8 cellular contexts compared by ENCODE assay signal in the genomic region with DNA sequence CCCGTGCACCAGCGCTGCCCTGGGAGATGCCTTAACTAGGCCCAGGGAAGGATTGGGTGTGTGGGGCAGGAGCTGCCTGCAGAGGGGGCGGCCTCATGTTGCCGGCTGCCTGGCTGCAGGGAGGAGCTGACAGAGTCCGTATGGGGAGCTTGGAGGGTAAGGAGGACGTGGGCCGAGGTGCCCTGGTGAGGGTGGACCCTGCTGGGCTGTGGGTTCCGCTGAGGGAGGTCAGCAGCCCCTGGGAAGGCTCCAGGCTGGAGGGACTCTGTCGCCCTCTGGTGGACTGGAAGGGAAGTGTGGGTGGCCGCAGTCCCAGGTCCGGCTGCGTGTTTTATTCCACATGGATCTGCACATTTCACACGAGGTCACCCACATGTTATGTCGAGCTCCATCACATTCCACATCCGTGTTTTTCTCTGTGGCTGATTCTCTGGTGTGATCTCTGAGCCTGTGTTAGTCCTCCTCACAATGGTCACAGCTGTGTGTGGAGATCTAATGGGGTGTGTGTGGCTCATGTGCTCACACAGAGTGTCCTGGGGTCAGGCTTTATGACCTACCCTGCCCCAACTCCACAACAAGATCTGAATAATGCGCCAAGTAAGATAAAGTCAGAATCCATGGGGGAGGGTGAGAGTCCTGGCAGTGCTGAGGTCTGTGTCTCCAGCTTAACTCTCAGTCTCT. TPM values are rescaled to one million over a fixed set of nuclear protein-coding genes. Genes with fewer than 3 reads are reported as not detected.
DNase-seq lines count a peak whose midpoint lies in the region; ATAC-seq and TF ChIP-seq lines count a peak whose summit lies in the region.

No MANE protein-coding gene starts in this region.

- H3K27me3 ChIP-seq in cardiac muscle cell (no peaks in the 10 kb centered on the region), Panc1 (ENCODE audit: control insufficient read depth, insufficient read depth, low read length) (no peaks in the 10 kb centered on the region), adipocyte (replicated peaks; ENCODE audit: control insufficient read depth, insufficient read depth, low read length) (peaks cover 50% of the 10 kb centered on the region)

- no TSS peak for BruUV-seq in Panc1 (replicated peaks; lab: Mats Ljungman, UMichigan)

- DNase-seq in cardiac muscle cell (ENCODE audit: low read depth in 1 of 2, low spot score in 1 of 2) (peak; percentile 30 to 32), Right ventricle myocardium inferior (ENCODE audit: missing footprints) (no peak), Panc1 (ENCODE audit: low read depth, low spot score) (peak; percentile 39), adipocyte (ENCODE audit: low read depth) (peak; percentile 36), iris pigment epithelial cell (ENCODE audit: low read depth) (peak; percentile 8)
- DNase-seq in stimulated activated CD4-positive, alpha-beta T cell treated with anti-CD3 and anti-CD28 coated beads, Interleukin-4, amount 100 ng/mL, for 24 hours: peak; percentile 41

- H3K4me1 ChIP-seq in cardiac muscle cell (ENCODE audit: low read depth) (no peaks in the 10 kb centered on the region), Panc1 (ENCODE audit: control insufficient read depth, insufficient read depth, low read length) (no peaks in the 10 kb centered on the region), adipocyte (ENCODE audit: control insufficient read depth, insufficient read depth, low read length) (no peaks in the 10 kb centered on the region)

- no peak for ATAC-seq in Right ventricle myocardium inferior
- ATAC-seq in Panc1: peak; percentile 80
- ATAC-seq in GM19452 (IDR thresholded peaks at IDR 0.05; ENCODE audit: unreplicated experiment): no peak
- ATAC-seq in HG03280 (IDR thresholded peaks at IDR 0.05; ENCODE audit: unreplicated experiment): no peak

- H3K9me3 ChIP-seq in cardiac muscle cell (ENCODE audit: low read depth) (no peaks in the 10 kb centered on the region), Panc1 (ENCODE audit: control insufficient read depth, insufficient read depth, low read depth, low read length) (no peaks in the 10 kb centered on the region), adipocyte (ENCODE audit: control insufficient read depth, low read length) (peaks cover 4% of the 10 kb centered on the region)

- no peak overlapping the region for H3K9ac ChIP-seq in adipocyte (ENCODE audit: low read length)

- H3K36me3 ChIP-seq in cardiac muscle cell: no peaks in the 10 kb centered on the region
- H3K36me3 ChIP-seq in Panc1 (ENCODE audit: control insufficient read depth, insufficient read depth, low read length): no peaks in the 10 kb centered on the region
- H3K36me3 ChIP-seq in adipocyte (ENCODE audit: control insufficient read depth, insufficient read depth, low read length, severe bottlenecking): no peaks in the 10 kb centered on the region

- peak; percentile 94 for TF ChIP-seq CTCF in cardiac muscle cell (IDR thresholded peaks at IDR 0.05; ENCODE audit: low read depth, low read length)
- peak; percentile 95 for TF ChIP-seq CTCF in Panc1 (IDR thresholded peaks at IDR 0.05)

- POLR2A ChIA-PET in Panc1 (lab: Charles Lee): no interaction called here

- CTCF ChIA-PET in Panc1 (lab: Charles Lee): interaction anchor here (1.3 kb wide), 1 partner anchor 130 kb away, joined by 3 read pairs; no protein-coding TSS in a partner anchor

- no peak overlapping the region for H3K27ac ChIP-seq in cardiac muscle cell
- H3K27ac ChIP-seq in Panc1 (ENCODE audit: low read length): no peak overlapping the region

- H3K4me3 ChIP-seq in cardiac muscle cell (no peak overlapping the region), Panc1 (ENCODE audit: low read depth in 2 of 2, low read length in 2 of 2) (no peak overlapping the region), adipocyte (ENCODE audit: low read length) (no peak overlapping the region)

- in situ Hi-C loops in Panc1 (cut with HindIII; ENCODE audit: low pct_unique_long_range_greater_than_20kb, low sequenced_read_pairs): no loop called here

- intact Hi-C loops in Right ventricle myocardium inferior (cut with DNase I): loop anchor here (2.0 kb wide), 1 partner anchor 146 kb away; no protein-coding TSS in a partner anchor
- intact Hi-C loops in Panc1 (cut with micrococcal nuclease; ENCODE audit: unreplicated experiment): no loop called here

RNA-seq across cellular contexts. Expression of gene CEACAM8, which starts 1.8 kb away (rescaled TPM):
- not detected in 2 replicates for total RNA-seq in cardiac muscle cell
- 0.19 and 0.46 TPM in 2 replicates for polyA plus RNA-seq in cardiac muscle cell
- total RNA-seq in Right ventricle myocardium inferior: not detected
- not detected for total RNA-seq in Panc1 (2021; ENCODE audit: unreplicated experiment)
- not detected for polyA plus RNA-seq in Panc1 (2012; ENCODE audit: insufficient read length)
